1 cellular context compared by ENCODE assay signal in genomic region chr21:34620084-34620665, GRCh38.
TF ChIP-seq lines count a peak whose summit lies in the region.

No MANE protein-coding gene starts in this region.

TF ChIP-seq in GM23338, 12 proteins besides CTCF, POLR2A, EP300 and RAD21 (continued from another document):
- TF ChIP-seq REST (IDR thresholded peaks at IDR 0.05; ENCODE audit: unreplicated experiment) = no peak
- no peak for TF ChIP-seq POLR2AphosphoS5 (IDR thresholded peaks at IDR 0.05; ENCODE audit: low read depth)
- no peak for TF ChIP-seq CREB1 (CRISPR knock-in tag; IDR thresholded peaks at IDR 0.05; ENCODE audit: low read depth)
- no peak for TF ChIP-seq JUNB (IDR thresholded peaks at IDR 0.05; ENCODE audit: unreplicated experiment)
- no peak for TF ChIP-seq EZH2 (IDR thresholded peaks at IDR 0.05; ENCODE audit: low read depth, unreplicated experiment)
- TF ChIP-seq ETS1 (IDR thresholded peaks at IDR 0.05) = no peak
- TF ChIP-seq ZNF114 (CRISPR knock-in tag; IDR thresholded peaks at IDR 0.05) = no peak
